In the genomic region with DNA sequence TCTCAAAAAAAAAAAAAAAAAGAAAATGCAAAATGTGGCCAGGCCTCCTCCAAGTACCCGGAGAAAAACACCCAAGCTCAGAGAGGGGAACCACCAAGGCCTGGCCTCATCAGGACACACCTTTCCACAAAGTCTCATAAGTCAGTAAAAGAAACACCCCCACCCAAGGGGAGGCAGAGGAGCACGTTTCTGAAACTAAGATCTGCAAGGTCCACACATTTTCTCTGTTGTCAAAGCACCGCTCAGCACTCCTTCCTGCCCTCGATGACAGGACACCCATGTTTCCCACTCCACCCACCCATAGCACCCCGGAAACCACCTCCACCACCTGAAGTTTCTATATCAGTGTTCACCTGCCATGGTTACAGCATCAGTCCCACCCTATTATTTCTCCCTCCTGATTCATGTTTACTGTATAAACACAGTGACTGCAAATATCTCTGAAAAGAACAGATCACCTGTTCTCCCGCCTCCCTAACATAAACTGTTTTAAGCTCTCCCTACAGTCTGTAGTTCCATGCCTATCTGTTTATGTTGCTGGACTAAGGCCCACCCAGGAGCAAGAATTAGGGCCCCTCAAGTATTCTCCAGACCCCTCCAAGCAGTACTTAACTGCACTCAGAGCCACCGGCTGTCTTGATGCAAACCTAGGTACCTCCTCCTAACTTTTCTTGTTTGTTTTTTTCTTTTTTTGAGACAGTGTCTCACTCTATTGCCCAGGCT, we compare ENCODE assay signal across 8 cellular contexts. TPM values are rescaled to one million over a fixed set of nuclear protein-coding genes. Genes with fewer than 3 reads are reported as not detected.
DNase-seq lines count a peak whose midpoint lies in the region; ATAC-seq and TF ChIP-seq lines count a peak whose summit lies in the region.

No MANE protein-coding gene starts in this region.

- H3K9me3 ChIP-seq in BLaER1 (no peaks in the 10 kb centered on the region), osteoblast (ENCODE audit: low read depth, low read length) (no peaks in the 10 kb centered on the region)

- ATAC-seq in GM19455 (IDR thresholded peaks at IDR 0.05; ENCODE audit: unreplicated experiment) (peak; percentile 53), HG03565 (IDR thresholded peaks at IDR 0.05; ENCODE audit: unreplicated experiment) (peak; percentile 55), GM23338 (no peak), left ventricle myocardium superior (no peak)

- H3K27me3 ChIP-seq in BLaER1: no peaks in the 10 kb centered on the region
- H3K27me3 ChIP-seq in osteoblast (ENCODE audit: insufficient read depth, low read length): no peaks in the 10 kb centered on the region
- H3K27me3 ChIP-seq in GM23338 (ENCODE audit: insufficient read depth): no peaks in the 10 kb centered on the region

- H3K27ac ChIP-seq in BLaER1 (peak overlapping the region; percentile 97), osteoblast (ENCODE audit: low read depth, low read length) (no peak overlapping the region), GM23338 (ENCODE audit: low read depth) (no peak overlapping the region)

- peaks cover 12% of the 10 kb centered on the region for H3K27me3 Mint-ChIP-seq in GM23338 (ENCODE audit: insufficient read depth, low read depth, poor library complexity)

- H3K4me3 ChIP-seq in BLaER1: peak overlapping the region; percentile 99
- no peak overlapping the region for H3K4me3 ChIP-seq in osteoblast (ENCODE audit: insufficient read depth, low read length)
- no peak overlapping the region for H3K4me3 ChIP-seq in GM23338

- H3K4me1 ChIP-seq in BLaER1 (peaks cover 27% of the 10 kb centered on the region), osteoblast (ENCODE audit: insufficient read depth, low read length) (peaks cover 18% of the 10 kb centered on the region), GM23338 (ENCODE audit: insufficient read depth) (peaks cover 5% of the 10 kb centered on the region; the same call in 1 of the 2 replicates)

- no peaks in the 10 kb centered on the region; the same call in 2 of the 3 replicates for H3K36me3 Mint-ChIP-seq in GM23338 (ENCODE audit: low read depth)

- peaks cover 8% of the 10 kb centered on the region for H3K4me1 Mint-ChIP-seq in GM23338

- H3F3A ChIP-seq in GM23338 (replicated peaks; ENCODE audit: low read depth): peaks cover 10% of the 10 kb centered on the region

- no peaks in the 10 kb centered on the region for H3K9me2 ChIP-seq in GM23338 (ENCODE audit: insufficient read depth)

- TF ChIP-seq CTCF in osteoblast (IDR thresholded peaks at IDR 0.05; ENCODE audit: extremely low read depth, low read depth, low read length) (no peak), GM23338 (conservative IDR thresholded peaks at IDR 0.05; ENCODE audit: low read depth in 2 of 2) (no peak)

- H3K9ac ChIP-seq in BLaER1: peak overlapping the region; percentile 97

- H3K36me3 ChIP-seq in BLaER1: peaks cover 42% of the 10 kb centered on the region
- no peaks in the 10 kb centered on the region for H3K36me3 ChIP-seq in osteoblast (ENCODE audit: insufficient read depth, low read length)
- H3K36me3 ChIP-seq in GM23338 (ENCODE audit: insufficient read depth): no peaks in the 10 kb centered on the region; the same call in 1 of the 2 replicates

- H2AFZ ChIP-seq in osteoblast (ENCODE audit: low read length) (no peak overlapping the region), GM23338 (no peak overlapping the region)

- DNase-seq in activated T-cell treated with anti-CD3 and anti-CD28 coated beads for 24 hours (ENCODE audit: low read depth) (peak; percentile 73), osteoblast (ENCODE audit: insufficient read length, low spot score, missing footprints) (peak; percentile 65), GM23338 (ENCODE audit: low spot score) (no peak), NCI-H1417 treated with DMSO at 0.1 percent for 48 hours (lab: John Stamatoyannopoulos, UW) (no peak), left ventricle myocardium superior (no peak)

- intact Hi-C loops in left ventricle myocardium superior (cut with micrococcal nuclease): no loop called here

- H3K4me2 ChIP-seq in BLaER1 (peak overlapping the region; percentile 98), osteoblast (ENCODE audit: insufficient read depth, low read length) (no peak overlapping the region), GM23338 (no peak overlapping the region)

- H3K27ac Mint-ChIP-seq in GM23338: no peak overlapping the region

- H4K20me1 ChIP-seq in BLaER1: peaks cover 69% of the 10 kb centered on the region
- peaks cover 33% of the 10 kb centered on the region for H4K20me1 ChIP-seq in osteoblast (ENCODE audit: insufficient read depth, low read length)
- H4K20me1 ChIP-seq in GM23338 (replicated peaks; ENCODE audit: insufficient read depth): peaks cover 6% of the 10 kb centered on the region

- H3K4me3 Mint-ChIP-seq in GM23338: no peak overlapping the region; the same call in 2 of the 3 replicates

- peaks cover 41% of the 10 kb centered on the region for H3K79me2 ChIP-seq in osteoblast (ENCODE audit: insufficient read depth, low read length)
- H3K79me2 ChIP-seq in GM23338 (replicated peaks; ENCODE audit: insufficient read depth): peaks cover 10% of the 10 kb centered on the region

- H3K9me3 Mint-ChIP-seq in GM23338: no peaks in the 10 kb centered on the region

TF ChIP-seq in GM23338, 12 proteins besides CTCF, POLR2A, EP300 and RAD21 (continues in another document):
- TF ChIP-seq JUNB (IDR thresholded peaks at IDR 0.05; ENCODE audit: unreplicated experiment): no peak
- no peak for TF ChIP-seq NANOG (IDR thresholded peaks at IDR 0.05; ENCODE audit: borderline replicate concordance)
- no peak for TF ChIP-seq ZNF114 (CRISPR knock-in tag; IDR thresholded peaks at IDR 0.05)
- no peak for TF ChIP-seq STAT1 (IDR thresholded peaks at IDR 0.05; ENCODE audit: unreplicated experiment)
- TF ChIP-seq CREB1 (CRISPR knock-in tag; IDR thresholded peaks at IDR 0.05; ENCODE audit: low read depth): no peak

RNA-seq across cellular contexts. Expression of a gene that starts 2.0 kb away (rescaled TPM):
- total RNA-seq in osteoblast: 9.7 and 17.7 TPM in 2 replicates
- total RNA-seq in GM23338 (2014; rRNA removed; shearing (Covaris generic)): 40.5 and 46.4 TPM in 2 replicates
- polyA plus RNA-seq in GM23338 (2016; fragmentation: Nextera tagmentation; extraction: Ambion mirVana): 14.2 and 19.1 TPM in 2 replicates
- total RNA-seq in left ventricle myocardium superior: 10.1 TPM

RNA-seq across cellular contexts. Expression of a gene that starts 11.3 kb away (rescaled TPM):
- total RNA-seq in osteoblast: 30.0 and 30.9 TPM in 2 replicates
- 75.5 and 75.9 TPM in 2 replicates for total RNA-seq in GM23338 (2014; rRNA removed; shearing (Covaris generic))
- 46.6 and 56.3 TPM in 2 replicates for polyA plus RNA-seq in GM23338 (2016; fragmentation: Nextera tagmentation; extraction: Ambion mirVana)
- 83.9 TPM for total RNA-seq in left ventricle myocardium superior

RNA-seq across cellular contexts. Expression of a gene that starts 42.7 kb away (rescaled TPM):
- total RNA-seq in osteoblast (202 and 217 TPM in 2 replicates), left ventricle myocardium superior (4.3 TPM)
- total RNA-seq in GM23338 (2014; rRNA removed; shearing (Covaris generic)): 15.5 and 16.9 TPM in 2 replicates
- polyA plus RNA-seq in GM23338 (2016; fragmentation: Nextera tagmentation; extraction: Ambion mirVana): 7.1 and 8.0 TPM in 2 replicates

Comparison
In these comparisons a context has a peak if more than half of its experiments do, and no peak if none do; other contexts are left out.
1. ATAC-seq: peak in GM19455 (single experiment) and HG03565 (single experiment); none in GM23338 (single experiment) and left ventricle myocardium superior (single experiment).
2. DNase-seq: peak in activated T-cell treated with anti-CD3 and anti-CD28 coated beads for 24 hours (single experiment) and osteoblast (single experiment); none in GM23338 (single experiment), NCI-H1417 treated with DMSO at 0.1 percent for 48 hours (single experiment) and left ventricle myocardium superior (single experiment).
3. RNA of a gene that starts 42.7 kb away (total RNA-seq): 202 to 217 TPM in osteoblast; 15.5 to 16.9 TPM in GM23338 and 4.3 TPM in left ventricle myocardium superior (single experiment); every median in the first group is over 10 times any median in the second.